In the genomic region with DNA sequence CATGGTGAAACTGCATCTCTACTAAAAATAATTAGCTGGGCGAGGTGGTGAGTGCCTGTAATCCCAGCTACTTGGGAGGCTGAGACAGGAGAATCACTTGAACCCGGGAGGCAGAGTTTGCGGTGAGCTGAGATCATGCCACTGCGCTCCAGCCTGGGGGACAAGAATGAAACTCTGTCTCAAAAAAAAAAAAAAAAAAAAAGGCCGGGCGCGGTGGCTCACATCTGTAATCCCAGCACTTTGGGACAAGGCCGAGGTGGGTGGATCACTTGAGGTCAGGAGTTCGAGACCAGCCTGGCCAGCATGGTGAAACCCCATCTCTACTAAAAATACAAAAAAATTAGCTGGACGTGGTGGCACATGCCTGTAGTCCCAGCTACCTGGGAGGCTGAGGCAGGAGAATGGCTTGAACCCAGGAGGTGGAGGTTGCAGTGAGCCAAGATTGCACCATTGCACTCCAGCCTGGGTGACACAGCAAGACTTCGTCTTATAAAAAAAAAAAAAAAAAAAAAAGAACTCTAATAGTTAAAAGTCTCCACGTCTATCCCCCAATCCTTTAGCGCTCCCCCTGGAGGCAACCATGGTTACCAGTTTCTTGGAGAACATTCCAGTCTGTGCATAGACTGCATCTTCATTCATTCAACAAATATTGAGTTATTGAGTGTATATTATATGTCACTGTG, we compare ENCODE assay signal across 11 cellular contexts. TPM values are rescaled to one million over a fixed set of nuclear protein-coding genes. Genes with fewer than 3 reads are reported as not detected.
DNase-seq lines count a peak whose midpoint lies in the region; TF ChIP-seq lines count a peak whose summit lies in the region.
"Not testable (repeated sequence)": the region's sequence is repeated elsewhere in the genome, so short reads cannot be mapped to it uniquely, and the experiment has no call there.
"Had no signal": no experiment of that assay in that cellular context is flagged by ENCODE, and none has a peak within 500 bp of the region (broad histone marks: within the 10 kb centered on the region; RNA-seq: fewer than 3 reads in every experiment).

No MANE protein-coding gene starts in this region.

- CTCF ChIA-PET in AG04450 (lab: Charles Lee), result interaction anchor here (0.6 to 4.1 kb wide), 14 partner anchors 8 to 174 kb away, joined by 3 to 28 read pairs (median 4); a partner anchor contains a TSS

- H3K27ac ChIP-seq in AG04450 (ENCODE audit: low read depth, low read length), result not testable (repeated sequence)

- DNase-seq in AG04450 (ENCODE audit: low read depth, low spot score); epithelial cell of proximal tubule (ENCODE audit: low read depth); retinal pigment epithelial cell (ENCODE audit: low read depth): not testable (repeated sequence)
- DNase-seq in GM04504 (ENCODE audit: low read depth) (peak; percentile 67), NAMALWA (ENCODE audit: low spot score) (peak; percentile 43), RPMI8226 (peak; percentile 67), left kidney (ENCODE audit: low read depth, low spot score) (peak; percentile 83)
- peak; percentile 9 for DNase-seq in activated naive CD4-positive, alpha-beta T cell treated with anti-CD3 and anti-CD28 coated beads, Interleukin-2, amount 50 U/mL, for 16 hours

- H3K9me3 ChIP-seq in AG04450 (ENCODE audit: control insufficient read depth, insufficient read depth, low read length), result not testable (repeated sequence)

- POLR2A ChIA-PET in AG04450 (lab: Yijun Ruan, JAX), result interaction anchor here (0.7 to 1.3 kb wide), 4 partner anchors 8 to 26 kb away, joined by 5 to 9 read pairs (median 8); a partner anchor contains a TSS

- not testable (repeated sequence) for H3K4me3 ChIP-seq in AG04450 (ENCODE audit: low read depth, low read length); epithelial cell of proximal tubule (ENCODE audit: low read depth, low read length); retinal pigment epithelial cell (ENCODE audit: low read length)

- TF ChIP-seq CTCF in AG04450 (IDR thresholded peaks at IDR 0.05; ENCODE audit: low read depth, low read length), result peak; percentile 50
- TF ChIP-seq CTCF in epithelial cell of proximal tubule (conservative IDR thresholded peaks at IDR 0.05; ENCODE audit: low read depth, low read length), result peak; percentile 58
- peak; percentile 60 for TF ChIP-seq CTCF in retinal pigment epithelial cell (conservative IDR thresholded peaks at IDR 0.05; ENCODE audit: low read depth, low read length)

- not testable (repeated sequence) for H3K27me3 ChIP-seq in AG04450 (ENCODE audit: control insufficient read depth, insufficient read depth, low read length)

RNA-seq across cellular contexts. Expression of a gene that starts 2.1 kb away (rescaled TPM):
- polyA plus RNA-seq in AG04450 (2011; rRNA removed), result 0.21 TPM in 1 of 2 replicates, not detected in the other
- 0.91 and 1.4 TPM in 2 replicates for polyA minus RNA-seq in AG04450 (2011; rRNA and poly(A)+ RNA removed)
- not detected in 2 replicates for total RNA-seq in epithelial cell of proximal tubule
- total RNA-seq: CD4-positive, CD25-positive, alpha-beta regulatory T cell; skeletal muscle tissue had no signal
- polyA plus RNA-seq: CD4-positive, CD25-positive, alpha-beta regulatory T cell; immature natural killer cell had no signal

RNA-seq across cellular contexts. Expression of a gene that starts 7.2 kb away (rescaled TPM):
- polyA plus RNA-seq in AG04450 (2011; rRNA removed), result 8.7 and 12.7 TPM in 2 replicates
- 9.7 and 10.5 TPM in 2 replicates for polyA minus RNA-seq in AG04450 (2011; rRNA and poly(A)+ RNA removed)
- 20.4 and 20.7 TPM in 2 replicates for total RNA-seq in epithelial cell of proximal tubule

RNA-seq across cellular contexts. Expression of a gene that starts 12.3 kb away (rescaled TPM):
- 21.1 and 30.2 TPM in 2 replicates for polyA plus RNA-seq in AG04450 (2011; rRNA removed)
- 35.7 and 52.2 TPM in 2 replicates for polyA minus RNA-seq in AG04450 (2011; rRNA and poly(A)+ RNA removed)
- 41.9 and 67.5 TPM in 2 replicates for total RNA-seq in epithelial cell of proximal tubule

RNA-seq across cellular contexts. Expression of a gene that starts 21.0 kb away (rescaled TPM):
- 66.4 and 81.3 TPM in 2 replicates for polyA plus RNA-seq in AG04450 (2011; rRNA removed)
- polyA minus RNA-seq in AG04450 (2011; rRNA and poly(A)+ RNA removed), result 32.1 and 34.2 TPM in 2 replicates
- total RNA-seq in epithelial cell of proximal tubule, result 289 and 358 TPM in 2 replicates

RNA-seq across cellular contexts. Expression of a gene that starts 24.9 kb away (rescaled TPM):
- polyA plus RNA-seq in AG04450 (2011; rRNA removed), result 371 and 409 TPM in 2 replicates
- 335 and 453 TPM in 2 replicates for polyA minus RNA-seq in AG04450 (2011; rRNA and poly(A)+ RNA removed)
- 131 and 155 TPM in 2 replicates for total RNA-seq in epithelial cell of proximal tubule
